ENCODE assay signal across 8 cellular contexts in the genomic region with DNA sequence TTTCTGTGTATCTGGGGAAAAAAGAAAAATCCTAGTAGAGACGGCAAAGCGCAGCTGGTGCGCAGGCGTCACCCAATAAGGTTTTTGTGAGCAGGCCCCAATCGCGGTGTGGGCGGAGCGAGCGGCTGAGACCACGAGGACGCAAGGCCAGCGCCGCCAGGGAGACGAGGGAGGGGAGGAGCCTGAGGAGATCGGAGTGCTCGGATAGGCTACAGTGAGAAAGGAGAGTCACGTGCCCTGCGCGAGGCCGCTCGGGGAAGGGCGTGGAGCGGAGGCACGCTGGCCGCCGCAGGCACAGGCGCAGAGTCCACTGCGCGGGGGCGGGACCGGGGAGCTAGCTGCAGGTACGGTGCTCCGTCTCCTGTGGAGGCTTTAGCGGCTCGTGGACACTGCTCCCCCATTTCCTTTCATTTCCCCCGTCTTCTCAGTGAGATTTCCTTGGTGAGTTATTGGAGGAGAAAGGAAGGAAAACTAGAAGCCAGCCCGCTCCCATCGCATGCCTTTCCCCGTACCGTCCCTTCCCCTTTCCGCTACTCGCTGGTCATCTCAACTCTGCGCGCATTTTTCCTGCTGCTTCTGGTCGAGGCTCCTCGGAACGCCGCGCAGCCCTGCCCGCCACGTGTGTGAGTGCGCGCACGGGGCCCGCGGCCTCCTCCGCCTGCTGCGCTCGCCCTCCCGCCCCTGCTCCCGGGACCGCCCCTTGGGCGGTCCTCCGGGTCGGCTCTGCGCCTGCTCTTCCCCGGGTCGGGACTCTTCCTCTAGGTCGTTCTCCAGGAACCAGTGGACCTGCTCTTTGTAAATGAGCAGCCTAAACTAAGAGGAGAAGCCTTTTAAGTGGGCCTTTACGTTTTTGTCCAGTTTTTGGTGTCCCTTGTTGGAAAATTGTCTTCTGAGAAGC. TPM values are rescaled to one million over a fixed set of nuclear protein-coding genes. Genes with fewer than 3 reads are reported as not detected.
DNase-seq lines count a peak whose midpoint lies in the region; ATAC-seq and TF ChIP-seq lines count a peak whose summit lies in the region.

THNSL1 (plus strand) TSS at position 264 of the 898 bp plus-strand sequence. CDS start 6,612 bp downstream, outside the sequence.

- peaks cover 22% of the 10 kb centered on the region for H3K4me1 Mint-ChIP-seq in CD14-positive monocyte
- H3K4me1 Mint-ChIP-seq in activated CD4-positive, alpha-beta memory T cell treated with anti-CD3 and anti-CD28 coated beads for 36 hours (ENCODE audit: low read depth), result peaks cover 19% of the 10 kb centered on the region

- H3K4me3 ChIP-seq in dorsolateral prefrontal cortex, result peak within 1 kb of the TSS; percentile 60 to 92 (median 81)
- peak within 1 kb of the TSS; percentile 55 to 78 (median 75) for H3K4me3 ChIP-seq in right lobe of liver

- 0% methylated on average over 40 of the region's 70 CpGs for WGBS in right lobe of liver (ENCODE audit: insufficient coverage, low coverage, low lambda C conversion rate, missing lambda C conversion rate)

- ATAC-seq in GM19395 (IDR thresholded peaks at IDR 0.05; ENCODE audit: unreplicated experiment), result peak; percentile 98
- peak; percentile 98 for ATAC-seq in HG03558 (IDR thresholded peaks at IDR 0.05; ENCODE audit: extremely low read depth, unreplicated experiment)
- ATAC-seq in right lobe of liver, result peak; percentile 96 to 99 (median 98)

- no peaks in the 10 kb centered on the region for H3K27me3 ChIP-seq in dorsolateral prefrontal cortex
- H3K27me3 ChIP-seq in right lobe of liver, result no peaks in the 10 kb centered on the region

- POLR2A ChIA-PET in activated CD4-positive, alpha-beta memory T cell treated with anti-CD3 and anti-CD28 coated beads for 36 hours (lab: Charles Lee), result interaction anchor here (0.6 to 1.4 kb wide), 3 partner anchors 96 to 399 kb away, joined by 3 to 10 read pairs (median 3); partner anchors contain the start of gene ARHGAP21

- intact Hi-C loops in CD14-positive monocyte (cut with micrococcal nuclease), result loop anchor here (5.0 to 10.0 kb wide), 2 partner anchors 292 to 294 kb away; partner anchors contain the start of gene ARHGAP21 (in 2 of the 2)
- intact Hi-C loops in activated CD4-positive, alpha-beta memory T cell treated with anti-CD3 and anti-CD28 coated beads for 36 hours (cut with micrococcal nuclease), result loop anchor here (1.0 to 5.0 kb wide), 12 partner anchors 46 to 1844 kb away; partner anchors contain the start of genes ABI1, OTUD1 and PRTFDC1
- intact Hi-C loops in dorsolateral prefrontal cortex (cut with DNase I), result loop anchor here (1.0 to 5.0 kb wide), 3 partner anchors 58 to 294 kb away; partner anchors contain the start of gene ARHGAP21 (in 1 of the 2)
- intact Hi-C loops in right lobe of liver (cut with DNase I), result no loop called here

- DNase-seq in CD14-positive monocyte (ENCODE audit: low spot score) (peak; percentile 96), NCI-H774 (lab: John Stamatoyannopoulos, UW) (peak; percentile 99), dorsolateral prefrontal cortex (peak; percentile 95 to 99 (median 98)), right lobe of liver (peak; percentile 99)
- DNase-seq in activated CD4-positive, alpha-beta memory T cell treated with anti-CD3 and anti-CD28 coated beads for 36 hours, result peak; percentile 99
- DNase-seq in stimulated activated CD4-positive, alpha-beta T cell treated with anti-CD3 and anti-CD28 coated beads, Interleukin-4, amount 100 ng/mL, for 24 hours, result peak; percentile 99

- no peaks in the 10 kb centered on the region for H3K9me3 ChIP-seq in right lobe of liver

- peak within 1 kb of the TSS; percentile 89 to 97 (median 93) for H3K27ac Mint-ChIP-seq in CD14-positive monocyte
- H3K27ac Mint-ChIP-seq in activated CD4-positive, alpha-beta memory T cell treated with anti-CD3 and anti-CD28 coated beads for 36 hours, result peak within 1 kb of the TSS; percentile 97

- H3K27ac ChIP-seq in dorsolateral prefrontal cortex (peak within 1 kb of the TSS; percentile 63 to 98 (median 94)), right lobe of liver (peak within 1 kb of the TSS; percentile 90 to 97 (median 92))

- CTCF ChIA-PET in activated CD4-positive, alpha-beta memory T cell treated with anti-CD3 and anti-CD28 coated beads for 36 hours (lab: Charles Lee), result interaction anchor here (0.6 to 1.1 kb wide), 3 partner anchors 298 to 1922 kb away, joined by 3 to 5 read pairs (median 3); no protein-coding TSS in a partner anchor

- peak within 1 kb of the TSS; percentile 85 to 91 for H3K4me3 Mint-ChIP-seq in CD14-positive monocyte
- H3K4me3 Mint-ChIP-seq in activated CD4-positive, alpha-beta memory T cell treated with anti-CD3 and anti-CD28 coated beads for 36 hours, result peak within 1 kb of the TSS; percentile 94

- H3K4me1 ChIP-seq in right lobe of liver, result peaks cover 0 to 14% (median 0%) of the 10 kb centered on the region in 4 donors

- no peaks in the 10 kb centered on the region for H3K36me3 ChIP-seq in right lobe of liver

- H3K36me3 Mint-ChIP-seq in CD14-positive monocyte, result no peaks in the 10 kb centered on the region
- no peaks in the 10 kb centered on the region for H3K36me3 Mint-ChIP-seq in activated CD4-positive, alpha-beta memory T cell treated with anti-CD3 and anti-CD28 coated beads for 36 hours

- peaks cover 0 to 1% (median 0%) of the 10 kb centered on the region in 7 donors for H3K9me3 Mint-ChIP-seq in CD14-positive monocyte
- no peaks in the 10 kb centered on the region for H3K9me3 Mint-ChIP-seq in activated CD4-positive, alpha-beta memory T cell treated with anti-CD3 and anti-CD28 coated beads for 36 hours

- H3K27me3 Mint-ChIP-seq in CD14-positive monocyte (ENCODE audit: low read depth in 3 of 3), result peaks cover 0 to 5% (median 0%) of the 10 kb centered on the region in 3 donors
- H3K27me3 Mint-ChIP-seq in activated CD4-positive, alpha-beta memory T cell treated with anti-CD3 and anti-CD28 coated beads for 36 hours, result no peaks in the 10 kb centered on the region

- peak; percentile 97 for TF ChIP-seq POLR2A in right lobe of liver (IDR thresholded peaks at IDR 0.05)

- no peak for TF ChIP-seq CTCF in CD14-positive monocyte (IDR thresholded peaks at IDR 0.05)
- peak in 19 of 56 donors; percentile 7 to 33 (median 23) for TF ChIP-seq CTCF in dorsolateral prefrontal cortex (IDR thresholded peaks at IDR 0.05 in 54 of 56, conservative IDR thresholded peaks at IDR 0.05 in 2 of 56; ENCODE audit: low read depth in 1 of 56, partially characterized antibody in 56 of 56)
- no peak for TF ChIP-seq CTCF in right lobe of liver (IDR thresholded peaks at IDR 0.05)

RNA-seq across cellular contexts. Expression of gene THNSL1, which starts in this region (rescaled TPM):
- under 1 TPM in 1 of 2 donors, not detected in 1; 0.13 TPM for polyA plus RNA-seq in CD14-positive monocyte
- total RNA-seq in activated CD4-positive, alpha-beta memory T cell treated with anti-CD3 and anti-CD28 coated beads for 36 hours, result 1 to 10 TPM; 6.0 to 6.2 TPM
- total RNA-seq in dorsolateral prefrontal cortex (10 to 100 TPM in 70 of 120 experiments, 1 to 10 TPM in 50; 5.6 to 16.0 (median 10.5) TPM), right lobe of liver (10 to 100 TPM in 1 of 6 experiments, 1 to 10 TPM in 5; 4.9 to 13.6 (median 7.6) TPM)

Comparison
In these comparisons a context has a peak if more than half of its experiments do, and no peak if none do; other contexts are left out.
1. Peak in every context shown above with its lines: DNase-seq, ATAC-seq, H3K4me3 ChIP-seq and H3K27ac ChIP-seq.
2. Peak in DNase-seq in CD14-positive monocyte; RNA of the gene not detected or under 1 TPM.
3. intact Hi-C loops: an anchor here in CD14-positive monocyte (5.0 to 10.0 kb wide), activated CD4-positive, alpha-beta memory T cell treated with anti-CD3 and anti-CD28 coated beads for 36 hours (1.0 to 5.0 kb wide) and dorsolateral prefrontal cortex (1.0 to 5.0 kb wide); none called in right lobe of liver.